In genomic region chr3:190883973-190884832, GRCh38 we compare ENCODE assay signal across 8 cellular contexts. TPM values are rescaled to one million over a fixed set of nuclear protein-coding genes. Genes with fewer than 3 reads are reported as not detected.
DNase-seq lines count a peak whose midpoint lies in the region; ATAC-seq and TF ChIP-seq lines count a peak whose summit lies in the region.

No MANE protein-coding gene starts in this region.

- H3K4me2 ChIP-seq in DND-41 (ENCODE audit: insufficient read depth, low read length), result no peak overlapping the region

- TF ChIP-seq CTCF in DND-41 (IDR thresholded peaks at IDR 0.05; ENCODE audit: borderline replicate concordance, extremely low read depth, low read length, poor library complexity, severe bottlenecking) (peak; percentile 91), adrenal gland (IDR thresholded peaks at IDR 0.05) (peak; percentile 31 to 86 (median 66))

- H3K27me3 ChIP-seq in DND-41 (ENCODE audit: insufficient read depth, low read length, poor library complexity), result no peaks in the 10 kb centered on the region
- peaks cover 4% of the 10 kb centered on the region for H3K27me3 ChIP-seq in adrenal gland

- H4K20me1 ChIP-seq in DND-41 (ENCODE audit: insufficient read depth, low read length), result no peaks in the 10 kb centered on the region

- H3K9me3 ChIP-seq in DND-41 (ENCODE audit: insufficient read depth, low read length, severe bottlenecking) (no peaks in the 10 kb centered on the region), adrenal gland (replicated peaks in 1 of 3) (no peaks in the 10 kb centered on the region)

- H3K4me1 ChIP-seq in DND-41 (ENCODE audit: insufficient read depth, low read length), result no peaks in the 10 kb centered on the region
- no peaks in the 10 kb centered on the region for H3K4me1 ChIP-seq in adrenal gland (replicated peaks in 1 of 2)

- H3K27ac ChIP-seq in DND-41 (ENCODE audit: low read length), result no peak overlapping the region
- no peak overlapping the region for H3K27ac ChIP-seq in adrenal gland

- DNase-seq in DND-41, result peak; percentile 47
- DNase-seq in NCI-H446 (lab: John Stamatoyannopoulos, UW), result peak; percentile 58 to 80
- DNase-seq in adrenal gland, result peak; percentile 32 to 73 (median 48)
- peak; percentile 11 to 60 for DNase-seq in hippocampal formation (lab: John Stamatoyannopoulos, UW)
- DNase-seq in stimulated activated CD4-positive, alpha-beta T cell treated with anti-CD3 and anti-CD28 coated beads, Interleukin-15, amount 100 ng/mL, for 24 hours, result peak; percentile 40
- no peak for DNase-seq in GM19240 (ENCODE audit: insufficient read length, low spot score)

- no peak overlapping the region for H3K9ac ChIP-seq in DND-41 (ENCODE audit: low read depth, low read length)

- no peak for TF ChIP-seq POLR2A in adrenal gland (IDR thresholded peaks at IDR 0.05)

- intact Hi-C loops in adrenal gland (cut with DNase I), result no loop called here

- no peak overlapping the region for H3K4me3 ChIP-seq in DND-41 (ENCODE audit: low read depth in 1 of 2, low read length in 2 of 2)
- H3K4me3 ChIP-seq in adrenal gland, result no peak overlapping the region

- 23 to 29% (median 26%) methylated on average over 7 of the region's 7 CpGs for WGBS in adrenal gland, 4 donors

- H3K36me3 ChIP-seq in DND-41 (ENCODE audit: insufficient read depth, low read length) (no peaks in the 10 kb centered on the region), adrenal gland (replicated peaks in 1 of 2) (no peaks in the 10 kb centered on the region)

- no peak overlapping the region for H2AFZ ChIP-seq in DND-41 (ENCODE audit: low read depth, low read length)

- H3K79me2 ChIP-seq in DND-41 (ENCODE audit: insufficient read depth, low read length), result no peaks in the 10 kb centered on the region

- peak; percentile 57; the same call in 1 of the 3 replicates for ATAC-seq in DND-41 (ENCODE audit: insufficient read depth, low read depth)
- peak; percentile 83 for ATAC-seq in GM19351 (IDR thresholded peaks at IDR 0.05; ENCODE audit: unreplicated experiment)
- peak; percentile 70 for ATAC-seq in HG03432 (IDR thresholded peaks at IDR 0.05; ENCODE audit: unreplicated experiment)

RNA-seq across cellular contexts. Expression of gene GMNC, which starts 21.7 kb away (rescaled TPM):
- not detected for total RNA-seq in adrenal gland
- polyA plus RNA-seq in adrenal gland, result under 1 TPM in 1 of 3 donors, not detected in 2; 0.18 TPM
